ENCODE assay signal across 8 cellular contexts in genomic region chr7:35800718-35801391, GRCh38.
A peak's percentile ranks its signal among the peaks of the same experiment; 100 is the strongest.
DNase-seq lines count a peak whose midpoint lies in the region; ATAC-seq and TF ChIP-seq lines count a peak whose summit lies in the region.

Gene SEPTIN7, plus strand, starts transcription at chr7:35801057. Its CDS starts 153 bp downstream, at chr7:35801210.

- peak within 1 kb of the TSS; percentile 99 for H3K27ac Mint-ChIP-seq in central memory CD8-positive, alpha-beta T cell (ENCODE audit: low read depth)

- ATAC-seq in GM19025 (IDR thresholded peaks at IDR 0.05; ENCODE audit: low read depth, unreplicated experiment) (peak; percentile 83), HG03342 (IDR thresholded peaks at IDR 0.05; ENCODE audit: unreplicated experiment) (peak; percentile 87)
- peak; percentile 91 for ATAC-seq in central memory CD8-positive, alpha-beta T cell (replicated peaks; ENCODE audit: extremely low read depth, poor library complexity, severe bottlenecking)

- peaks cover 54% of the 10 kb centered on the region for H3K4me1 Mint-ChIP-seq in central memory CD8-positive, alpha-beta T cell

- H3K4me3 Mint-ChIP-seq in central memory CD8-positive, alpha-beta T cell, result peak within 1 kb of the TSS; percentile 98

- TF ChIP-seq CTCF in AG09309 (IDR thresholded peaks at IDR 0.05; ENCODE audit: control insufficient read depth, insufficient read depth, low read depth, low read length, missing control alignments), result no peak

- DNase-seq in AG09309 (ENCODE audit: low read depth) (peak; percentile 93), NCI-H446 (lab: John Stamatoyannopoulos, UW) (peak; percentile 96 to 100), inferior parietal cortex (ENCODE audit: extremely low spot score) (peak; percentile 97)
- peak; percentile 99 for DNase-seq in activated CD4-positive, CD25-positive, alpha-beta regulatory T cell treated with anti-CD3 and anti-CD28 coated beads, Interleukin-2, amount 50 U/mL, for 16 hours (ENCODE audit: low read depth, low spot score)
- peak; percentile 97 to 99 for DNase-seq in central memory CD8-positive, alpha-beta T cell (ENCODE audit: low spot score in 2 of 2)
- peak; percentile 96 to 97 for DNase-seq in stimulated activated CD4-positive, alpha-beta T cell treated with anti-CD3 and anti-CD28 coated beads, Interleukin-12 subunit alpha, Interleukin-12 subunit beta, amount 100 ng/mL, for 24 hours (ENCODE audit: low read depth in 2 of 2)

- no peaks in the 10 kb centered on the region for H3K27me3 Mint-ChIP-seq in central memory CD8-positive, alpha-beta T cell

- peaks cover 26% of the 10 kb centered on the region for H3K36me3 Mint-ChIP-seq in central memory CD8-positive, alpha-beta T cell (ENCODE audit: insufficient read depth)

- no peaks in the 10 kb centered on the region for H3K9me3 Mint-ChIP-seq in central memory CD8-positive, alpha-beta T cell

- H3K4me3 ChIP-seq in AG09309 (ENCODE audit: control insufficient read depth, low read depth, low read length), result peak within 1 kb of the TSS; percentile 88

Comparison
In these comparisons a context has a peak if more than half of its experiments do, and no peak if none do; other contexts are left out.
1. Peak in every context shown above with its lines: DNase-seq, ATAC-seq and H3K4me3 ChIP-seq.